33 cellular contexts compared by ENCODE assay signal in the genomic region with DNA sequence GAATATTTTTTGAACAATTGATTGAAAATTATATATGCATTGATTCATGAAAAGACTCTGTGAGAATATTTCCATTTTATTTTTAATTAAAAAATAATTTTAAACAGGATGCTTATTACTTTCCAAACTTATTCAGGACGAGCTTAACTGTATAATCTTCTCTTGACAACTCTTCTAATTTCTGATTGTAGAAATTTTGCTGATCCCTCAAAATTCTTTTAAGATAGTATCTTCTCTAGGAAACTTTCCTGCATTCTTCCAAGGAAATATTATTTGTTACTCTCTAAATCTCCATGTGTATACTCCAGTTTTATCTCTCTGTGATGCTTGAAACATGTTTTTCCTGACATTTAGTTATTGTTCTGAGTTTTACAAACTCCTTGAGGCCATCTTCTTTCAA.
"Had no signal": no experiment of that assay in that cellular context is flagged by ENCODE, and none has a peak within 500 bp of the region (broad histone marks: within the 10 kb centered on the region; RNA-seq: fewer than 3 reads in every experiment).

No MANE protein-coding gene starts in this region.

- DNase-seq: activated B cell treated with CpG ODN at 0.5 μM for 24 hours; activated CD4-positive, alpha-beta memory T cell treated with anti-CD3 and anti-CD28 coated beads for 36 hours; activated CD4-positive, alpha-beta T cell treated with anti-CD3 and anti-CD28 coated beads for 4 hours; activated CD4-positive, alpha-beta T cell treated with anti-CD3 and anti-CD28 coated beads, Interleukin-2, amount 10 ng/mL, durations not matched to agents 24 days and 14 days; activated CD4-positive, alpha-beta T cell treated with anti-CD3 and anti-CD28 coated beads, Interleukin-2, amount 50 U/mL, for 1 hour; activated CD4-positive, alpha-beta T cell treated with anti-CD3 and anti-CD28 coated beads, Interleukin-2, amount 50 U/mL, for 4 hours; activated CD4-positive, CD25-positive, alpha-beta regulatory T cell treated with anti-CD3 and anti-CD28 coated beads, Interleukin-2, amount 50 U/mL, for 72 hours; activated CD8-positive, alpha-beta memory T cell treated with anti-CD3 and anti-CD28 coated beads, Interleukin-2, amount 50 U/mL, for 4 hours; activated CD8-positive, alpha-beta T cell treated with anti-CD3 and anti-CD28 coated beads for 36 hours; activated effector memory CD4-positive, alpha-beta T cell treated with anti-CD3 and anti-CD28 coated beads, Interleukin-2, amount 50 U/mL, for 16 hours; activated gamma-delta T cell treated with Interleukin-2 at 50 U/mL for 16 hours; activated naive CD4-positive, alpha-beta T cell; activated naive CD4-positive, alpha-beta T cell treated with anti-CD3 and anti-CD28 coated beads for 36 hours; activated naive CD4-positive, alpha-beta T cell treated with anti-CD3 and anti-CD28 coated beads, Interleukin-2, amount 50 U/mL, for 16 hours; activated naive CD8-positive, alpha-beta T cell treated with anti-CD3 and anti-CD28 coated beads for 36 hours; activated T-cell treated with anti-CD3 and anti-CD28 coated beads for 4 hours; activated T-cell treated with anti-CD3 and anti-CD28 coated beads, Interleukin-2, amount 50 U/mL, for 1 hour; activated T-cell treated with anti-CD3 and anti-CD28 coated beads, Interleukin-2, amount 50 U/mL, for 4 hours; activated T-cell treated with anti-CD3 and anti-CD28 coated beads, Interleukin-2, amount 50 U/mL, for 72 hours; adrenal gland; amniotic stem cell; aorta; body of pancreas; brain microvascular endothelial cell; central memory CD4-positive, alpha-beta T cell; T-helper 2 cell; T-helper 9 cell had no signal

- H3K27ac ChIP-seq: adrenal gland, body of pancreas, brain microvascular endothelial cell, breast epithelium, VCaP had no signal

- ATAC-seq: activated CD8-positive, alpha-beta T cell treated with anti-CD3 and anti-CD28 coated beads for 36 hours; activated naive CD4-positive, alpha-beta T cell treated with anti-CD3 and anti-CD28 coated beads, Interleukin-2, amount 50 U/mL, for 72 hours; activated T-cell treated with anti-CD3 and anti-CD28 coated beads, Interleukin-2, amount 50 U/mL, for 4 hours; activated T-cell treated with anti-CD3 and anti-CD28 coated beads, Interleukin-2, amount 50 U/mL, for 72 hours; activated T-helper 17 cell treated with anti-CD3 and anti-CD28 coated beads, Interleukin-2, amount 50 U/mL, for 72 hours; body of pancreas had no signal

- H3K9me3 ChIP-seq: adrenal gland, body of pancreas, breast epithelium had no signal

- H3K36me3 ChIP-seq: adrenal gland, brain microvascular endothelial cell, breast epithelium had no signal

- H3K4me1 ChIP-seq: breast epithelium had no signal

- H3K27me3 ChIP-seq: adrenal gland, body of pancreas, brain microvascular endothelial cell, breast epithelium had no signal

- H3K4me3 ChIP-seq: adrenal gland, body of pancreas, breast epithelium had no signal

- FAIRE-seq: astrocyte, TTC549 had no signal
